ENCODE assay signal across 1 cellular context in the genomic region with DNA sequence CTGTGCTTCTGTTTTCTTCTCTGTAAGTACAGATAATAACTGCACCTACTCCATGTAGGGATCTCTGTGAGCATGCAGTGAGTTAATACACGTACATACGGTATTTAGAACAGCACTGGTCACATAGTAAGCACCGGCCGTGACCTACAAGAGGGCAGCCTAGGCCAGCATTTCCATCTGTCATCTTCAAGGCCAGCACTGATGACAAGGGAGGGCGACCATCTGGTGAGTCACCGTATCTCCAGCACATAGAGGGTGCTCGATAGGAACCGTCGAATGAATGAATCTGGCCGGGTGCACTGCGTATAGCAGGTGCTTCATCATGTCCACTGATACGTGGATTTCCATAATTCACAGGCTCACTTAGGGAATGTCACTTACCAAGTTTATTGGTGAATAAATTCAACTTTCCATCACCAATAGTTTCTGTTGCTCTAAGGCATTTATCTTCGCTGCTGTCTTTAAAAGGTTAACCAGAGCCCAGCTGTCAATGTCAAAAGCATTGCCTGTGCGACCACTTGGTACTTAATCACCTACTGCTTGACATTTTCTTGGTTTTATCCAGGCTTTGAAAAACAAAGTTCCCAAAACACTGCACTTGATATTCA.
TF ChIP-seq lines count a peak whose summit lies in the region.

No MANE protein-coding gene starts in this region.

TF ChIP-seq in K562, 482 proteins besides CTCF, POLR2A, EP300 and RAD21 (continued from another document and continues in another):
- TF ChIP-seq RNF2 (IDR thresholded peaks at IDR 0.05): peak; percentile 80
- peak; percentile 96 for TF ChIP-seq HDAC2 (IDR thresholded peaks at IDR 0.05)
- no peak for TF ChIP-seq ETS2 (tag; IDR thresholded peaks at IDR 0.05; ENCODE audit: borderline replicate concordance, poor library complexity, severe bottlenecking)
- TF ChIP-seq NCOA4 (IDR thresholded peaks at IDR 0.05; ENCODE audit: partially characterized antibody): no peak
- TF ChIP-seq, protein P1, sequence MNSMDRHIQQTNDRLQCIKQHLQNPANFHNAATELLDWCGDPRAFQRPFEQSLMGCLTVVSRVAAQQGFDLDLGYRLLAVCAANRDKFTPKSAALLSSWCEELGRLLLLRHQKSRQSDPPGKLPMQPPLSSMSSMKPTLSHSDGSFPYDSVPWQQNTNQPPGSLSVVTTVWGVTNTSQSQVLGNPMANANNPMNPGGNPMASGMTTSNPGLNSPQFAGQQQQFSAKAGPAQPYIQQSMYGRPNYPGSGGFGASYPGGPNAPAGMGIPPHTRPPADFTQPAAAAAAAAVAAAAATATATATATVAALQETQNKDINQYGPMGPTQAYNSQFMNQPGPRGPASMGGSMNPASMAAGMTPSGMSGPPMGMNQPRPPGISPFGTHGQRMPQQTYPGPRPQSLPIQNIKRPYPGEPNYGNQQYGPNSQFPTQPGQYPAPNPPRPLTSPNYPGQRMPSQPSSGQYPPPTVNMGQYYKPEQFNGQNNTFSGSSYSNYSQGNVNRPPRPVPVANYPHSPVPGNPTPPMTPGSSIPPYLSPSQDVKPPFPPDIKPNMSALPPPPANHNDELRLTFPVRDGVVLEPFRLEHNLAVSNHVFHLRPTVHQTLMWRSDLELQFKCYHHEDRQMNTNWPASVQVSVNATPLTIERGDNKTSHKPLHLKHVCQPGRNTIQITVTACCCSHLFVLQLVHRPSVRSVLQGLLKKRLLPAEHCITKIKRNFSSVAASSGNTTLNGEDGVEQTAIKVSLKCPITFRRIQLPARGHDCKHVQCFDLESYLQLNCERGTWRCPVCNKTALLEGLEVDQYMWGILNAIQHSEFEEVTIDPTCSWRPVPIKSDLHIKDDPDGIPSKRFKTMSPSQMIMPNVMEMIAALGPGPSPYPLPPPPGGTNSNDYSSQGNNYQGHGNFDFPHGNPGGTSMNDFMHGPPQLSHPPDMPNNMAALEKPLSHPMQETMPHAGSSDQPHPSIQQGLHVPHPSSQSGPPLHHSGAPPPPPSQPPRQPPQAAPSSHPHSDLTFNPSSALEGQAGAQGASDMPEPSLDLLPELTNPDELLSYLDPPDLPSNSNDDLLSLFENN (IDR thresholded peaks at IDR 0.05; ENCODE audit: low read depth in 2 of 2, low read length in 2 of 2): 0 out of 4 replicates have a peak, but pooled peaks of 1 of the 2 experiments have one; percentile 16
- no peak for TF ChIP-seq ZNF316 (IDR thresholded peaks at IDR 0.05)
- peak; percentile 70 for TF ChIP-seq NFE2 (IDR thresholded peaks at IDR 0.05; ENCODE audit: low read depth)
- TF ChIP-seq CCAR2 (IDR thresholded peaks at IDR 0.05; ENCODE audit: low read depth, low read length): no peak
- TF ChIP-seq MAZ (CRISPR knock-in tag; conservative IDR thresholded peaks at IDR 0.05 in 1 of 2, IDR thresholded peaks at IDR 0.05 in 1 of 2): peak in 1 of 2 experiments; percentile 45; a peak in 2 of 4 replicates
- TF ChIP-seq, protein P2, sequence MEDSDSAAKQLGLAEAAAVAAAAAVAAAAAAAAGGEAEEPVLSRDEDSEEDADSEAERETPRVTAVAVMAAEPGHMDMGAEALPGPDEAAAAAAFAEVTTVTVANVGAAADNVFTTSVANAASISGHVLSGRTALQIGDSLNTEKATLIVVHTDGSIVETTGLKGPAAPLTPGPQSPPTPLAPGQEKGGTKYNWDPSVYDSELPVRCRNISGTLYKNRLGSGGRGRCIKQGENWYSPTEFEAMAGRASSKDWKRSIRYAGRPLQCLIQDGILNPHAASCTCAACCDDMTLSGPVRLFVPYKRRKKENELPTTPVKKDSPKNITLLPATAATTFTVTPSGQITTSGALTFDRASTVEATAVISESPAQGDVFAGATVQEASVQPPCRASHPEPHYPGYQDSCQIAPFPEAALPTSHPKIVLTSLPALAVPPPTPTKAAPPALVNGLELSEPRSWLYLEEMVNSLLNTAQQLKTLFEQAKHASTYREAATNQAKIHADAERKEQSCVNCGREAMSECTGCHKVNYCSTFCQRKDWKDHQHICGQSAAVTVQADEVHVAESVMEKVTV (CRISPR knock-in tag; IDR thresholded peaks at IDR 0.05): peak; percentile 24; the same call in 1 of the 2 replicates
- TF ChIP-seq NCOA1 (IDR thresholded peaks at IDR 0.05; ENCODE audit: low read depth): peak; percentile 59; the same call in 1 of the 2 replicates
- no peak for TF ChIP-seq NR2C2 (CRISPR knock-in tag; IDR thresholded peaks at IDR 0.05)
- TF ChIP-seq NR2C2 (tag; IDR thresholded peaks at IDR 0.05): peak; percentile 81
- TF ChIP-seq, protein P3, sequence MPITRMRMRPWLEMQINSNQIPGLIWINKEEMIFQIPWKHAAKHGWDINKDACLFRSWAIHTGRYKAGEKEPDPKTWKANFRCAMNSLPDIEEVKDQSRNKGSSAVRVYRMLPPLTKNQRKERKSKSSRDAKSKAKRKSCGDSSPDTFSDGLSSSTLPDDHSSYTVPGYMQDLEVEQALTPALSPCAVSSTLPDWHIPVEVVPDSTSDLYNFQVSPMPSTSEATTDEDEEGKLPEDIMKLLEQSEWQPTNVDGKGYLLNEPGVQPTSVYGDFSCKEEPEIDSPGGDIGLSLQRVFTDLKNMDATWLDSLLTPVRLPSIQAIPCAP (CRISPR knock-in tag; IDR thresholded peaks at IDR 0.05; ENCODE audit: borderline replicate concordance): no peak
- TF ChIP-seq, protein P4, sequence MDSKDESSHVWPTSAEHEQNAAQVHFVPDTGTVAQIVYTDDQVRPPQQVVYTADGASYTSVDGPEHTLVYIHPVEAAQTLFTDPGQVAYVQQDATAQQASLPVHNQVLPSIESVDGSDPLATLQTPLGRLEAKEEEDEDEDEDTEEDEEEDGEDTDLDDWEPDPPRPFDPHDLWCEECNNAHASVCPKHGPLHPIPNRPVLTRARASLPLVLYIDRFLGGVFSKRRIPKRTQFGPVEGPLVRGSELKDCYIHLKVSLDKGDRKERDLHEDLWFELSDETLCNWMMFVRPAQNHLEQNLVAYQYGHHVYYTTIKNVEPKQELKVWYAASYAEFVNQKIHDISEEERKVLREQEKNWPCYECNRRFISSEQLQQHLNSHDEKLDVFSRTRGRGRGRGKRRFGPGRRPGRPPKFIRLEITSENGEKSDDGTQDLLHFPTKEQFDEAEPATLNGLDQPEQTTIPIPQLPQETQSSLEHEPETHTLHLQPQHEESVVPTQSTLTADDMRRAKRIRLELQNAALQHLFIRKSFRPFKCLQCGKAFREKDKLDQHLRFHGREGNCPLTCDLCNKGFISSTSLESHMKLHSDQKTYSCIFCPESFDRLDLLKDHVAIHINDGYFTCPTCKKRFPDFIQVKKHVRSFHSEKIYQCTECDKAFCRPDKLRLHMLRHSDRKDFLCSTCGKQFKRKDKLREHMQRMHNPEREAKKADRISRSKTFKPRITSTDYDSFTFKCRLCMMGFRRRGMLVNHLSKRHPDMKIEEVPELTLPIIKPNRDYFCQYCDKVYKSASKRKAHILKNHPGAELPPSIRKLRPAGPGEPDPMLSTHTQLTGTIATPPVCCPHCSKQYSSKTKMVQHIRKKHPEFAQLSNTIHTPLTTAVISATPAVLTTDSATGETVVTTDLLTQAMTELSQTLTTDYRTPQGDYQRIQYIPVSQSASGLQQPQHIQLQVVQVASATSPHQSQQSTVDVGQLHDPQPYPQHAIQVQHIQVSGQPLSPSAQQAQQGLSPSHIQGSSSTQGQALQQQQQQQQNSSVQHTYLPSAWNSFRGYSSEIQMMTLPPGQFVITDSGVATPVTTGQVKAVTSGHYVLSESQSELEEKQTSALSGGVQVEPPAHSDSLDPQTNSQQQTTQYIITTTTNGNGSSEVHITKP (IDR thresholded peaks at IDR 0.05; ENCODE audit: partially characterized antibody): peak; percentile 47
- TF ChIP-seq HMG20B (CRISPR knock-in tag; IDR thresholded peaks at IDR 0.05): 0 out of 2 replicates have a peak, but pooled peaks have one; percentile 84
- no peak for TF ChIP-seq TEAD1 (CRISPR knock-in tag; IDR thresholded peaks at IDR 0.05)
- no peak for TF ChIP-seq GMEB1 (CRISPR knock-in tag; IDR thresholded peaks at IDR 0.05)
- peak; percentile 92 for TF ChIP-seq CTBP1 (IDR thresholded peaks at IDR 0.05; ENCODE audit: borderline replicate concordance)
- 0 out of 2 replicates have a peak, but pooled peaks have one; percentile 37 for TF ChIP-seq PYGO2 (tag; IDR thresholded peaks at IDR 0.05)
- no peak for TF ChIP-seq BCL6 (CRISPR knock-in tag; IDR thresholded peaks at IDR 0.05)
- TF ChIP-seq ESRRB (CRISPR knock-in tag; IDR thresholded peaks at IDR 0.05; ENCODE audit: borderline replicate concordance): no peak
- peak; percentile 43; the same call in 1 of the 2 replicates for TF ChIP-seq MYC (IDR thresholded peaks at IDR 0.05; ENCODE audit: low read depth, low read length)
- no peak for TF ChIP-seq MYC (CRISPR knock-in tag; IDR thresholded peaks at IDR 0.05; ENCODE audit: borderline replicate concordance, low read depth)
- peak; percentile 93 for TF ChIP-seq JUN (IDR thresholded peaks at IDR 0.05; ENCODE audit: borderline replicate concordance, low read depth, low read length)
- no peak for TF ChIP-seq JUN (CRISPR knock-in tag; IDR thresholded peaks at IDR 0.05; ENCODE audit: borderline replicate concordance)
- TF ChIP-seq, protein P5, sequence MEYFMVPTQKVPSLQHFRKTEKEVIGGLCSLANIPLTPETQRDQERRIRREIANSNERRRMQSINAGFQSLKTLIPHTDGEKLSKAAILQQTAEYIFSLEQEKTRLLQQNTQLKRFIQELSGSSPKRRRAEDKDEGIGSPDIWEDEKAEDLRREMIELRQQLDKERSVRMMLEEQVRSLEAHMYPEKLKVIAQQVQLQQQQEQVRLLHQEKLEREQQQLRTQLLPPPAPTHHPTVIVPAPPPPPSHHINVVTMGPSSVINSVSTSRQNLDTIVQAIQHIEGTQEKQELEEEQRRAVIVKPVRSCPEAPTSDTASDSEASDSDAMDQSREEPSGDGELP (CRISPR knock-in tag; IDR thresholded peaks at IDR 0.05; ENCODE audit: borderline replicate concordance): peak; percentile 73; the same call in 1 of the 2 replicates
- TF ChIP-seq SMARCE1 (IDR thresholded peaks at IDR 0.05): peak; percentile 34; the same call in 1 of the 2 replicates
- peak; percentile 98 for TF ChIP-seq TARDBP (IDR thresholded peaks at IDR 0.05)
- TF ChIP-seq KDM5B (IDR thresholded peaks at IDR 0.05; ENCODE audit: insufficient replicate concordance, low read depth, low read length): no peak
- TF ChIP-seq CREB3 (tag; conservative IDR thresholded peaks at IDR 0.05; ENCODE audit: low read depth): peak; percentile 78; the same call in 1 of the 2 replicates
- no peak for TF ChIP-seq SRF (CRISPR knock-in tag; IDR thresholded peaks at IDR 0.05)
- 0 out of 2 replicates have a peak, but pooled peaks have one; percentile 8 for TF ChIP-seq SMC3 (conservative IDR thresholded peaks at IDR 0.05; ENCODE audit: insufficient read depth, low read depth, low read length)
- 0 out of 2 replicates have a peak, but pooled peaks have one; percentile 47 for TF ChIP-seq BACH1 (tag; IDR thresholded peaks at IDR 0.05)
- TF ChIP-seq ARID1B (IDR thresholded peaks at IDR 0.05): peak; percentile 80
- TF ChIP-seq ATF7 (IDR thresholded peaks at IDR 0.05): peak; percentile 58; the same call in 1 of the 2 replicates
- peak; percentile 83 for TF ChIP-seq SMAD1 (IDR thresholded peaks at IDR 0.05; ENCODE audit: low read depth, low read length, partially characterized antibody)
- TF ChIP-seq, protein P6, sequence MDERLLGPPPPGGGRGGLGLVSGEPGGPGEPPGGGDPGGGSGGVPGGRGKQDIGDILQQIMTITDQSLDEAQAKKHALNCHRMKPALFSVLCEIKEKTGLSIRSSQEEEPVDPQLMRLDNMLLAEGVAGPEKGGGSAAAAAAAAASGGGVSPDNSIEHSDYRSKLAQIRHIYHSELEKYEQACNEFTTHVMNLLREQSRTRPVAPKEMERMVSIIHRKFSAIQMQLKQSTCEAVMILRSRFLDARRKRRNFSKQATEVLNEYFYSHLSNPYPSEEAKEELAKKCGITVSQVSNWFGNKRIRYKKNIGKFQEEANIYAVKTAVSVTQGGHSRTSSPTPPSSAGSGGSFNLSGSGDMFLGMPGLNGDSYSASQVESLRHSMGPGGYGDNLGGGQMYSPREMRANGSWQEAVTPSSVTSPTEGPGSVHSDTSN (CRISPR knock-in tag; IDR thresholded peaks at IDR 0.05; ENCODE audit: low read depth): no peak
- TF ChIP-seq, protein P6 (tag; conservative IDR thresholded peaks at IDR 0.05; ENCODE audit: low read depth): peak; percentile 95
- TF ChIP-seq SIN3B (IDR thresholded peaks at IDR 0.05; ENCODE audit: low read depth): no peak
- TF ChIP-seq CREM (IDR thresholded peaks at IDR 0.05; ENCODE audit: low read depth): peak; percentile 97
- no peak for TF ChIP-seq ETV6 (IDR thresholded peaks at IDR 0.05; ENCODE audit: borderline replicate concordance in 1 of 2, low read depth in 2 of 2, low read length in 1 of 2)
- no peak for TF ChIP-seq ETV6 (CRISPR knock-in tag; IDR thresholded peaks at IDR 0.05; ENCODE audit: borderline replicate concordance)
